In the genomic region with DNA sequence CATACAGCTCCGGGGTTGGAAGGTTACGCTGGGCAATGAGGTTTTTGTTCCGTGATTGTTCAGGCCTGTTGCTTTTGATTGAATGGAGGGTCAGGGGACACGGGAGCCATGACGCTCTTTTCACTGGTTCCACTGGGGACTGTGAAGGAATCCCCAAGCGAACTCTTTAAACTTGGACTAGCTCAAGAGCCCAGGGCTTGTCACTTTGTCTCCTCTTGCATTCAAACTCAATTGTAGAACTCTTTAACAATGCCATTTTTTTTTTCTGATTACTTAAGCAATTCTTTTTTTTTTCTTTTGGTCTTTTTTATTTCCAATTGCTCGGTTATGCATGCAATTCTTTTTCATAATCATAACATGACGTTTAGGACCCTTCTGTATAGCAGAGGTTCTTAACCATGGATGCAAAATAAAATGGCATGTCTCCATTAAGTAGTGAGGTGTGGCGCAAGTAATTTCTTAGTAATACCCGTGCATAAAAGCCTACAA, we compare ENCODE assay signal across 8 cellular contexts. TPM values are rescaled to one million over a fixed set of nuclear protein-coding genes. Genes with fewer than 3 reads are reported as not detected.
DNase-seq lines count a peak whose midpoint lies in the region; ATAC-seq and TF ChIP-seq lines count a peak whose summit lies in the region.

No MANE protein-coding gene starts in this region.

- no peaks in the 10 kb centered on the region for H3K36me3 Mint-ChIP-seq in activated naive CD4-positive, alpha-beta T cell treated with anti-CD3 and anti-CD28 coated beads for 36 hours (ENCODE audit: low read depth)
- no peaks in the 10 kb centered on the region for H3K36me3 Mint-ChIP-seq in activated naive CD4-positive, alpha-beta T cell treated with anti-CD3 and anti-CD28 coated beads, Interleukin-2, amount 50 U/mL, for 72 hours
- no peaks in the 10 kb centered on the region for H3K36me3 Mint-ChIP-seq in activated naive CD8-positive, alpha-beta T cell treated with anti-CD3 and anti-CD28 coated beads for 36 hours

- H3K4me3 ChIP-seq in kidney epithelial cell (ENCODE audit: low read depth, low read length) (peak overlapping the region; percentile 44), tibial nerve (peak overlapping the region; percentile 41 to 65 (median 45))

- H3K36me3 ChIP-seq in kidney epithelial cell (ENCODE audit: control insufficient read depth, insufficient read depth, low read length) (no peaks in the 10 kb centered on the region), tibial nerve (no peaks in the 10 kb centered on the region)

- no peak overlapping the region for H3K27ac Mint-ChIP-seq in activated naive CD4-positive, alpha-beta T cell treated with anti-CD3 and anti-CD28 coated beads for 36 hours
- no peak overlapping the region for H3K27ac Mint-ChIP-seq in activated naive CD4-positive, alpha-beta T cell treated with anti-CD3 and anti-CD28 coated beads, Interleukin-2, amount 50 U/mL, for 72 hours
- H3K27ac Mint-ChIP-seq in activated naive CD8-positive, alpha-beta T cell treated with anti-CD3 and anti-CD28 coated beads for 36 hours = peak overlapping the region; percentile 67

- peaks cover 9% of the 10 kb centered on the region for H3K4me1 Mint-ChIP-seq in activated naive CD4-positive, alpha-beta T cell treated with anti-CD3 and anti-CD28 coated beads for 36 hours (ENCODE audit: low read depth)
- peaks cover 14% of the 10 kb centered on the region for H3K4me1 Mint-ChIP-seq in activated naive CD8-positive, alpha-beta T cell treated with anti-CD3 and anti-CD28 coated beads for 36 hours

- H3K4me3 Mint-ChIP-seq in activated naive CD4-positive, alpha-beta T cell treated with anti-CD3 and anti-CD28 coated beads for 36 hours = peak overlapping the region; percentile 85
- H3K4me3 Mint-ChIP-seq in activated naive CD8-positive, alpha-beta T cell treated with anti-CD3 and anti-CD28 coated beads for 36 hours = peak overlapping the region; percentile 82

- H3K4me1 ChIP-seq in tibial nerve = peaks cover 0 to 17% (median 2%) of the 10 kb centered on the region in 4 donors

- no peak for TF ChIP-seq POLR2A in tibial nerve (IDR thresholded peaks at IDR 0.05)

- H3K27me3 ChIP-seq in kidney epithelial cell (ENCODE audit: control insufficient read depth, insufficient read depth, low read length) (no peaks in the 10 kb centered on the region), tibial nerve (no peaks in the 10 kb centered on the region)

- DNase-seq in activated naive CD4-positive, alpha-beta T cell treated with anti-CD3 and anti-CD28 coated beads for 36 hours = no peak
- no peak for DNase-seq in activated naive CD4-positive, alpha-beta T cell treated with anti-CD3 and anti-CD28 coated beads, Interleukin-2, amount 50 U/mL, for 72 hours (ENCODE audit: low spot score in 2 of 2)
- no peak for DNase-seq in activated naive CD8-positive, alpha-beta T cell treated with anti-CD3 and anti-CD28 coated beads for 36 hours
- DNase-seq in kidney epithelial cell (ENCODE audit: low read depth) = no peak
- DNase-seq in tibial nerve (ENCODE audit: low spot score in 2 of 2) = no peak
- no peak for DNase-seq in NCI-H1436 (lab: John Stamatoyannopoulos, UW)
- no peak for DNase-seq in NCI-H2029 treated with DMSO at 0.1 percent for 48 hours (lab: John Stamatoyannopoulos, UW)
- DNase-seq in NCI-H1930 (lab: John Stamatoyannopoulos, UW) = no peak

- H3K27me3 Mint-ChIP-seq in activated naive CD4-positive, alpha-beta T cell treated with anti-CD3 and anti-CD28 coated beads for 36 hours (ENCODE audit: low read depth) = peaks cover 17% of the 10 kb centered on the region
- H3K27me3 Mint-ChIP-seq in activated naive CD8-positive, alpha-beta T cell treated with anti-CD3 and anti-CD28 coated beads for 36 hours = peaks cover 27% of the 10 kb centered on the region

- H3K9me3 Mint-ChIP-seq in activated naive CD4-positive, alpha-beta T cell treated with anti-CD3 and anti-CD28 coated beads for 36 hours = no peaks in the 10 kb centered on the region
- no peaks in the 10 kb centered on the region for H3K9me3 Mint-ChIP-seq in activated naive CD4-positive, alpha-beta T cell treated with anti-CD3 and anti-CD28 coated beads, Interleukin-2, amount 50 U/mL, for 72 hours
- no peaks in the 10 kb centered on the region for H3K9me3 Mint-ChIP-seq in activated naive CD8-positive, alpha-beta T cell treated with anti-CD3 and anti-CD28 coated beads for 36 hours

- ATAC-seq in activated naive CD4-positive, alpha-beta T cell treated with anti-CD3 and anti-CD28 coated beads, Interleukin-2, amount 50 U/mL, for 72 hours = no peak

- intact Hi-C loops in activated naive CD4-positive, alpha-beta T cell treated with anti-CD3 and anti-CD28 coated beads for 36 hours (cut with micrococcal nuclease) = loop anchor here (1.0 to 2.0 kb wide), 2 partner anchors 27 to 151 kb away; a partner anchor contains a TSS

- H3K27ac ChIP-seq in tibial nerve = peak overlapping the region in 2 of 4 donors; percentile 66 to 78

- no peaks in the 10 kb centered on the region for H3K9me3 ChIP-seq in tibial nerve

- CTCF ChIA-PET in activated naive CD4-positive, alpha-beta T cell treated with anti-CD3 and anti-CD28 coated beads for 36 hours (lab: Charles Lee) = interaction anchor here (0.7 to 2.4 kb wide), 6 partner anchors 18 to 100 kb away, joined by 3 to 10 read pairs (median 6); no protein-coding TSS in a partner anchor

- 31 to 35% methylated on average over 10 of the region's 10 CpGs for WGBS in tibial nerve, 2 donors

- TF ChIP-seq CTCF in kidney epithelial cell (IDR thresholded peaks at IDR 0.05; ENCODE audit: insufficient read depth, low read length, poor library complexity, severe bottlenecking) (no peak), tibial nerve (IDR thresholded peaks at IDR 0.05) (no peak)

- no peak for TF ChIP-seq EP300 in tibial nerve (IDR thresholded peaks at IDR 0.05)

RNA-seq across cellular contexts. Expression of a gene that starts 0.4 kb away (rescaled TPM):
- under 1 TPM in 1 of 2 experiments, not detected in 1; 0.19 TPM for total RNA-seq in activated naive CD4-positive, alpha-beta T cell treated with anti-CD3 and anti-CD28 coated beads for 36 hours
- total RNA-seq in activated naive CD4-positive, alpha-beta T cell treated with anti-CD3 and anti-CD28 coated beads, Interleukin-2, amount 50 U/mL, for 72 hours = under 1 TPM in 1 of 2 donors, not detected in 1; 0.16 TPM
- total RNA-seq in activated naive CD8-positive, alpha-beta T cell treated with anti-CD3 and anti-CD28 coated beads for 36 hours = under 1 TPM; 0.18 to 0.64 TPM
- 2.1 and 4.5 TPM in 2 replicates for total RNA-seq in kidney epithelial cell
- total RNA-seq in tibial nerve = 1 to 10 TPM in 1 of 4 donors, under 1 TPM in 2, not detected in 1; 0.39 to 5.9 (median 0.63) TPM

RNA-seq across cellular contexts. Expression of a gene that starts 38.3 kb away (rescaled TPM):
- total RNA-seq in activated naive CD4-positive, alpha-beta T cell treated with anti-CD3 and anti-CD28 coated beads for 36 hours = 10 to 100 TPM; 68.9 to 69.7 TPM
- total RNA-seq in activated naive CD4-positive, alpha-beta T cell treated with anti-CD3 and anti-CD28 coated beads, Interleukin-2, amount 50 U/mL, for 72 hours = 10 to 100 TPM; 26.6 to 63.4 TPM
- total RNA-seq in activated naive CD8-positive, alpha-beta T cell treated with anti-CD3 and anti-CD28 coated beads for 36 hours = 10 to 100 TPM; 56.7 to 57.5 TPM
- total RNA-seq in kidney epithelial cell (254 and 255 TPM in 2 replicates), tibial nerve (100 to 1,000 TPM; 166 to 322 (median 242) TPM)
